ENCODE assay signal across 9 cellular contexts in the genomic region with DNA sequence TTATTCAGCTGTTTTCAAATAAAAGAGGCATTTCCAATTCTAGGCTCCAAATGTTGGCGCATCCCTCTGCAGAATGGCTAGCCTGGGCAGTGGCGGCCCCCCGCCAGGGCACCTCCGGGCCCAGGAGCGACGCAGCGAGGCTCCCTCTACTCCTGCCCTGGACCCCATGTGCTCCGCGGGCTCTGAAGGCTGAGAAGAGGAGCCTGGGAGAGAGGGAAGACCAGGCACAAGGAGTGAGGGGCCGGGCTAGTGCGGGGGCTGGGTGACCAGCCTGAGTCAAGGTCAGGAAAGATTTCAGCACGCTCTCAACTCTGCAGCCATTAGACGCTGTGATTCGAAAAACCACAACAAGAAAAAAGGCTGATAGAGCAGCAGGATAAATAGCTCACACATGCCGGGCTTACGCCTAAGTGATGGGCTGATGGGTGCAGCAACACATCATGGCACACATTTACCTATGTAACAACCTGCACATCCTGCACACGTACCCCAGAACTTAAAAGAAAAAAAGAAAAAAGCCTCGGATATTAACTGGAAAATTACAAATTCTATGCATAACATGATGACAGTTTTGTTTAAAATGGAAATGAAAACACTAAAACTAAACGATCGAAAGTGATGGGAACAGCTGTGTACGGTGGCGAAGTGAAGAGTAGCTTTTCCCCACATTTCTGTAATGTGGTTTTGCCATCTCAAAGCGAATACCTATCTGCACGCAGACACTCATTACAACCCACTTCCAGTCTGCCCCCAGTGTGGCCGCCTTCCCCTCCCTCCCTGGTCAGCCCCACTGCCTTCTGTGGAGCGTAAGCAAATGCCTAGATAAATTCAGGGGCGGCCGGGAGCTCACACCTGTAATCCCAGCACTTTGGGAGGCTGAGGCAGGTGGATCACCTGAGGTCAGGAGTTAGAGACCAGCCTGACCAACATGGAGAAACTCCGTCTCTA. TPM values are rescaled to one million over a fixed set of nuclear protein-coding genes. Genes with fewer than 3 reads are reported as not detected.
DNase-seq lines count a peak whose midpoint lies in the region; ATAC-seq and TF ChIP-seq lines count a peak whose summit lies in the region.
"Had no signal": no experiment of that assay in that cellular context is flagged by ENCODE, and none has a peak within 500 bp of the region (broad histone marks: within the 10 kb centered on the region; RNA-seq: fewer than 3 reads in every experiment).

No MANE protein-coding gene starts in this region.

- H2AFZ ChIP-seq in mammary epithelial cell (ENCODE audit: low read depth, low read length), result no peak overlapping the region

- H3K4me2 ChIP-seq in mammary epithelial cell (ENCODE audit: insufficient read depth, low read depth, low read length), result peak overlapping the region; percentile 37
- H3K4me2 ChIP-seq: A549 had no signal

- no peak overlapping the region for H3K4me3 Mint-ChIP-seq in mesothelial cell of epicardium

- H3K4me1 ChIP-seq in mammary epithelial cell (ENCODE audit: insufficient read depth, low read length), result peaks cover 17% of the 10 kb centered on the region
- H3K4me1 ChIP-seq in thoracic aorta (ENCODE audit: control insufficient read depth in 1 of 2, low read depth in 2 of 2), result peaks cover 14 to 32% of the 10 kb centered on the region in 2 donors
- H3K4me1 ChIP-seq: A549 had no signal

- no peak overlapping the region for H3K9ac ChIP-seq in mammary epithelial cell (ENCODE audit: insufficient read depth, low read length)

- intact Hi-C loops in mammary epithelial cell (cut with micrococcal nuclease), result no loop called here

- CTCF ChIA-PET in mammary epithelial cell (lab: Charles Lee; ENCODE audit: low non-redundant PET), result no interaction called here

- H3K36me3 ChIP-seq in mammary epithelial cell (ENCODE audit: insufficient read depth, low read length) (peaks cover 2% of the 10 kb centered on the region), thoracic aorta (no peaks in the 10 kb centered on the region)

- H3K36me3 Mint-ChIP-seq in mesothelial cell of epicardium, result peaks cover 5% of the 10 kb centered on the region

- H3K27me3 Mint-ChIP-seq in mesothelial cell of epicardium (ENCODE audit: low read depth), result no peaks in the 10 kb centered on the region

- BruUV-seq in mammary epithelial cell (replicated peaks; lab: Mats Ljungman, UMichigan), result no TSS peak

- no peaks in the 10 kb centered on the region for H3K9me3 Mint-ChIP-seq in mesothelial cell of epicardium

- no peak for TF ChIP-seq CTCF in mammary epithelial cell (conservative IDR thresholded peaks at IDR 0.05 in 1 of 2, IDR thresholded peaks at IDR 0.05 in 1 of 2; ENCODE audit: extremely low read depth in 1 of 2, insufficient read depth in 1 of 2, low read depth in 1 of 2, low read length in 2 of 2)
- no peak for TF ChIP-seq CTCF in mesothelial cell of epicardium (IDR thresholded peaks at IDR 0.05; ENCODE audit: unreplicated experiment)
- TF ChIP-seq CTCF in thoracic aorta (IDR thresholded peaks at IDR 0.05), result no peak

- peaks cover 5% of the 10 kb centered on the region for H3K4me1 Mint-ChIP-seq in mesothelial cell of epicardium

- WGBS in mammary epithelial cell (ENCODE audit: low coverage, missing lambda C conversion rate), result 95% methylated on average over 26 of the region's 29 CpGs

- H3K9me3 ChIP-seq in mammary epithelial cell (replicated peaks; ENCODE audit: insufficient read depth, low read length) (no peaks in the 10 kb centered on the region), thoracic aorta (no peaks in the 10 kb centered on the region)
- H3K9me3 ChIP-seq: A549 had no signal

- ATAC-seq in thoracic aorta (ENCODE audit: insufficient number of reproducible peaks, low FRiP score, low read depth) (no peak), HG02623 (IDR thresholded peaks at IDR 0.05; ENCODE audit: unreplicated experiment) (no peak), HG02884 (IDR thresholded peaks at IDR 0.05; ENCODE audit: unreplicated experiment) (no peak), GM18907 (IDR thresholded peaks at IDR 0.05; ENCODE audit: unreplicated experiment) (no peak)
- ATAC-seq: A549 had no signal

- in situ Hi-C loops in mammary epithelial cell (cut with MboI; ENCODE audit: low sequenced_read_pairs in 2 of 2), result no loop called here

- peak overlapping the region; percentile 14 for H3K27ac Mint-ChIP-seq in mesothelial cell of epicardium

- no peaks in the 10 kb centered on the region for H4K20me1 ChIP-seq in mammary epithelial cell (ENCODE audit: insufficient read depth, low read length)

- H3K27ac ChIP-seq in mammary epithelial cell (ENCODE audit: insufficient read depth, low read depth, low read length) (no peak overlapping the region), thoracic aorta (peak overlapping the region; percentile 60 to 64)
- H3K27ac ChIP-seq: A549 had no signal

- no peaks in the 10 kb centered on the region for H3K27me3 ChIP-seq in mammary epithelial cell (ENCODE audit: insufficient read depth, low read length)
- no peaks in the 10 kb centered on the region for H3K27me3 ChIP-seq in thoracic aorta (replicated peaks; ENCODE audit: insufficient read depth)

- H3K4me3 ChIP-seq in mammary epithelial cell (replicated peaks in 1 of 3; ENCODE audit: insufficient read depth in 1 of 3, low read depth in 2 of 3, low read length in 3 of 3), result no peak overlapping the region
- H3K4me3 ChIP-seq in thoracic aorta, result peak overlapping the region; percentile 53
- H3K4me3 ChIP-seq: A549 had no signal

- dilution Hi-C loops in mammary epithelial cell (cut with HindIII; ENCODE audit: low sequenced_read_pairs), result no loop called here

- H3K79me2 ChIP-seq in mammary epithelial cell (ENCODE audit: insufficient read depth, low read length), result peaks cover 32% of the 10 kb centered on the region

- peak; percentile 61 for DNase-seq in activated CD4-positive, alpha-beta T cell treated with anti-CD3 and anti-CD28 coated beads for 48 hours
- no peak for DNase-seq in activated CD4-positive, alpha-beta T cell treated with anti-CD3 and anti-CD28 coated beads for 4 hours
- DNase-seq in mammary epithelial cell, result no peak
- no peak for DNase-seq in mesothelial cell of epicardium (ENCODE audit: low spot score in 2 of 2, unreplicated experiment in 2 of 2)
- no peak for DNase-seq in thoracic aorta (ENCODE audit: low spot score)

RNA-seq across cellular contexts. Expression of gene MAP1LC3B, which starts 44.4 kb away (rescaled TPM):
- total RNA-seq in mammary epithelial cell, result 100 to 1,000 TPM in 1 of 2 donors, 10 to 100 TPM in 1; 78.5 to 104 TPM
- polyA plus RNA-seq in mammary epithelial cell, result 17.9 TPM
- polyA minus RNA-seq in mammary epithelial cell, result 48.4 TPM
- 39.6 to 41.6 TPM (median 41.2 TPM) in 3 replicates for total RNA-seq in mesothelial cell of epicardium
- total RNA-seq in thoracic aorta, result 10 to 100 TPM; 65.4 to 80.4 TPM

RNA-seq across cellular contexts. Expression of gene FBXO31, which starts 52.9 kb away (rescaled TPM):
- total RNA-seq in mammary epithelial cell, result 10 to 100 TPM; 31.2 to 36.1 TPM
- 14.5 TPM for polyA plus RNA-seq in mammary epithelial cell
- polyA minus RNA-seq in mammary epithelial cell, result 25.3 TPM
- 37.0 to 38.1 TPM (median 37.3 TPM) in 3 replicates for total RNA-seq in mesothelial cell of epicardium
- 100 to 1,000 TPM in 1 of 2 donors, 10 to 100 TPM in 1; 57.9 to 161 TPM for total RNA-seq in thoracic aorta

RNA-seq across cellular contexts. Expression of gene ZCCHC14, which starts 56.3 kb away (rescaled TPM):
- total RNA-seq in mammary epithelial cell, result 10 to 100 TPM in 1 of 2 donors, 1 to 10 TPM in 1; 7.0 to 15.8 TPM
- polyA plus RNA-seq in mammary epithelial cell, result 4.7 TPM
- polyA minus RNA-seq in mammary epithelial cell, result 8.1 TPM
- total RNA-seq in mesothelial cell of epicardium, result 35.6 to 37.3 TPM (median 36.7 TPM) in 3 replicates
- 10 to 100 TPM; 33.0 to 45.6 TPM for total RNA-seq in thoracic aorta
